ENCODE assay signal across 1 cellular context in genomic region chr3:99777210-99777549, GRCh38.
TF ChIP-seq lines count a peak whose summit lies in the region.

No MANE protein-coding gene starts in this region.

TF ChIP-seq in SK-N-SH treated with all-trans-retinoic acid at 6 μM for 48 hours, 23 proteins besides CTCF, POLR2A, EP300 and RAD21 (continued from another document):
- TF ChIP-seq PATZ1 (CRISPR knock-in tag; IDR thresholded peaks at IDR 0.05; ENCODE audit: borderline replicate concordance) (no peak), POU6F1 (CRISPR knock-in tag; IDR thresholded peaks at IDR 0.05; ENCODE audit: borderline replicate concordance, low read depth) (no peak), ISL1 (CRISPR knock-in tag; IDR thresholded peaks at IDR 0.05) (no peak), RARB (CRISPR knock-in tag; IDR thresholded peaks at IDR 0.05) (no peak)
